In genomic region chr5:50702615-50703325, GRCh38 we compare ENCODE assay signal across 12 cellular contexts. TPM values are rescaled to one million over a fixed set of nuclear protein-coding genes. Genes with fewer than 3 reads are reported as not detected.
A peak's percentile ranks its signal among the peaks of the same experiment; 100 is the strongest.
DNase-seq lines count a peak whose midpoint lies in the region; ATAC-seq, FAIRE-seq and TF ChIP-seq lines count a peak whose summit lies in the region.
"Had no signal": no experiment of that assay in that cellular context is flagged by ENCODE, and none has a peak within 500 bp of the region (broad histone marks: within the 10 kb centered on the region; RNA-seq: fewer than 3 reads in every experiment).

No MANE protein-coding gene starts in this region.

- CTCF ChIA-PET in HepG2 (lab: Yijun Ruan, JAX; ENCODE audit: low intra/inter-chr PET ratio, low total read pairs): no interaction called here

- no peaks in the 10 kb centered on the region for H3K79me2 ChIP-seq in HepG2 (ENCODE audit: insufficient read depth, low read length)

- H2AFZ ChIP-seq in HepG2 (ENCODE audit: low read length): no peak overlapping the region

- TF ChIP-seq RAD21 in HepG2 (CRISPR knock-in tag; IDR thresholded peaks at IDR 0.05): no peak

- H3K36me3 ChIP-seq in HepG2 (replicated peaks in 1 of 2; ENCODE audit: control insufficient read depth in 1 of 2, insufficient read depth in 2 of 2, low read length in 2 of 2) (no peaks in the 10 kb centered on the region), right lobe of liver (no peaks in the 10 kb centered on the region), upper lobe of right lung (no peaks in the 10 kb centered on the region)
- H3K36me3 ChIP-seq: brain microvascular endothelial cell, lower lobe of right lung, ovary had no signal

- in situ Hi-C loops in HepG2 (cut with HindIII; ENCODE audit: extremely low pct_ligation_motif_present, low pct_unique_long_range_greater_than_20kb): no loop called here

- H3K27ac ChIP-seq in HepG2 (ENCODE audit: extremely low read length, insufficient read depth, low read length) (no peak overlapping the region), right lobe of liver (no peak overlapping the region), upper lobe of right lung (no peak overlapping the region)
- H3K27ac ChIP-seq: brain microvascular endothelial cell, lower lobe of right lung, ovary had no signal

- H3K27me3 ChIP-seq in HepG2 (ENCODE audit: control insufficient read depth in 1 of 2, insufficient read depth in 2 of 2, low read length in 2 of 2) (no peaks in the 10 kb centered on the region), right lobe of liver (no peaks in the 10 kb centered on the region), upper lobe of right lung (no peaks in the 10 kb centered on the region)
- H3K27me3 ChIP-seq: brain microvascular endothelial cell had no signal

- H3K9me3 ChIP-seq in HepG2 (ENCODE audit: low read length) (no peaks in the 10 kb centered on the region), right lobe of liver (no peaks in the 10 kb centered on the region), upper lobe of right lung (no peaks in the 10 kb centered on the region)
- H3K9me3 ChIP-seq: lower lobe of right lung, ovary had no signal

- H3K4me1 ChIP-seq in HepG2 (ENCODE audit: insufficient read depth, low read length): no peaks in the 10 kb centered on the region
- no peaks in the 10 kb centered on the region for H3K4me1 ChIP-seq in right lobe of liver
- peaks cover 4% of the 10 kb centered on the region for H3K4me1 ChIP-seq in upper lobe of right lung

- H3K27ac Mint-ChIP-seq in activated naive CD8-positive, alpha-beta T cell: peak overlapping the region; percentile 96

- intact Hi-C loops in HepG2 (cut with micrococcal nuclease; ENCODE audit: unreplicated experiment): no loop called here
- intact Hi-C loops in right lobe of liver (cut with DNase I): no loop called here
- intact Hi-C loops in upper lobe of right lung (cut with DNase I): no loop called here

- FAIRE-seq in HepG2 (lab: Jason Lieb, UNC): no peak

- H3K9ac ChIP-seq in HepG2 (ENCODE audit: insufficient read depth, low read depth, low read length): no peak overlapping the region

- no peak overlapping the region for H3K4me2 ChIP-seq in HepG2 (ENCODE audit: low read depth, low read length)

- H3K4me3 ChIP-seq in HepG2 (replicated peaks in 1 of 3; ENCODE audit: insufficient read depth in 1 of 3, low read depth in 2 of 3, low read length in 3 of 3) (no peak overlapping the region), right lobe of liver (no peak overlapping the region), upper lobe of right lung (no peak overlapping the region)
- H3K4me3 ChIP-seq: lower lobe of right lung, ovary had no signal

- no peak for TF ChIP-seq EP300 in HepG2 (IDR thresholded peaks at IDR 0.05; ENCODE audit: low read depth in 2 of 2, low read length in 2 of 2)
- no peak for TF ChIP-seq EP300 in HepG2 (CRISPR knock-in tag; IDR thresholded peaks at IDR 0.05; ENCODE audit: borderline replicate concordance)

- no peaks in the 10 kb centered on the region for H3K27me3 Mint-ChIP-seq in activated naive CD8-positive, alpha-beta T cell

- H3K36me3 Mint-ChIP-seq in activated naive CD8-positive, alpha-beta T cell: peaks cover 17% of the 10 kb centered on the region

- no peaks in the 10 kb centered on the region for H3K9me3 Mint-ChIP-seq in activated naive CD8-positive, alpha-beta T cell (ENCODE audit: low read depth)

- POLR2A ChIA-PET in HepG2 (lab: Yijun Ruan, JAX): no interaction called here

- no TSS peak for BruUV-seq in HepG2 (replicated peaks; lab: Mats Ljungman, UMichigan)

- H4K20me1 ChIP-seq in HepG2 (ENCODE audit: insufficient read depth, low read length): no peaks in the 10 kb centered on the region

- DNase-seq in HepG2 (ENCODE audit: low spot score) (no peak), right lobe of liver (no peak), MV-4-11 (lab: John Stamatoyannopoulos, UW) (peak; percentile 80), upper lobe of right lung (no peak)
- DNase-seq in stimulated activated CD4-positive, alpha-beta T cell treated with anti-CD3 and anti-CD28 coated beads, Interleukin-2, amount 100 ng/mL, for 48 hours: no peak
- DNase-seq in activated CD4-positive, alpha-beta T cell treated with anti-CD3 and anti-CD28 coated beads for 48 hours: no peak
- DNase-seq: brain microvascular endothelial cell, lower lobe of right lung, NCI-H146, ovary had no signal

- H3K4me3 Mint-ChIP-seq in activated naive CD8-positive, alpha-beta T cell: peak overlapping the region; percentile 55

- TF ChIP-seq CTCF in HepG2 (CRISPR knock-in tag; IDR thresholded peaks at IDR 0.05) (no peak), right lobe of liver (IDR thresholded peaks at IDR 0.05) (no peak), upper lobe of right lung (IDR thresholded peaks at IDR 0.05) (no peak)

- WGBS in HepG2 (ENCODE audit: low lambda C conversion rate): 13% methylated on average over 9 of the region's 9 CpGs
- WGBS in right lobe of liver (ENCODE audit: insufficient coverage, low coverage, low lambda C conversion rate, missing lambda C conversion rate): 71% methylated on average over 7 of the region's 9 CpGs

- TF ChIP-seq POLR2A in HepG2 (IDR thresholded peaks at IDR 0.05; ENCODE audit: insufficient read depth in 1 of 2, low read depth in 2 of 2, low read length in 2 of 2) (no peak), right lobe of liver (IDR thresholded peaks at IDR 0.05) (no peak)

- H3K4me1 Mint-ChIP-seq in activated naive CD8-positive, alpha-beta T cell (ENCODE audit: low read depth): peaks cover 87% of the 10 kb centered on the region

- ATAC-seq in HepG2 (no peak), right lobe of liver (no peak), upper lobe of right lung (peak; percentile 49), HG03520 (IDR thresholded peaks at IDR 0.05; ENCODE audit: unreplicated experiment) (no peak)

TF ChIP-seq in HepG2, 621 proteins besides CTCF, POLR2A, EP300 and RAD21:
- TF ChIP-seq MAFF (IDR thresholded peaks at IDR 0.05; ENCODE audit: low read depth, low read length) (peak; percentile 28; the same call in 1 of the 2 replicates), MTERF4 (CRISPR knock-in tag; IDR thresholded peaks at IDR 0.05) (no peak), REPIN1 (CRISPR knock-in tag; IDR thresholded peaks at IDR 0.05; ENCODE audit: borderline replicate concordance, low read depth) (no peak), SRSF4 (IDR thresholded peaks at IDR 0.05; ENCODE audit: low read depth, low read length, poor library complexity, severe bottlenecking) (no peak), MAFK (conservative IDR thresholded peaks at IDR 0.05 in 1 of 2, IDR thresholded peaks at IDR 0.05 in 1 of 2; ENCODE audit: low read length in 2 of 2) (peak in 1 of 2 experiments; percentile 70; a peak in 2 of 4 replicates)

RNA-seq across cellular contexts. Expression of gene PARP8, which starts 36.3 kb away (rescaled TPM):
- 0.08 and 0.29 TPM in 2 replicates for total RNA-seq in HepG2 (2016; rRNA removed; fragmentation: Illumina TruSeq; extraction: Trizol)
- 0.09 TPM in 1 of 2 replicates, not detected in the other for total RNA-seq in HepG2 (2016; cell fraction: cytosol; rRNA removed; fragmentation: Illumina TruSeq; extraction: Trizol; ENCODE audit: low read depth)
- not detected in 2 replicates for total RNA-seq in HepG2 (2016; cell fraction: insoluble cytoplasmic fraction; rRNA removed; fragmentation: Illumina TruSeq; extraction: Trizol)
- not detected in 2 replicates for total RNA-seq in HepG2 (2016; cell fraction: membrane; rRNA removed; fragmentation: Illumina TruSeq; extraction: Trizol)
- total RNA-seq in HepG2 (2016; cell fraction: nucleus; rRNA removed; fragmentation: Illumina TruSeq; extraction: Trizol): 0.56 and 1.4 TPM in 2 replicates
- 0.04 and 0.11 TPM in 2 replicates for polyA plus RNA-seq in HepG2 (2011; rRNA removed)
- polyA plus RNA-seq in HepG2 (2011; cell fraction: cytosol; rRNA removed): 0.01 TPM in 1 of 2 replicates, not detected in the other
- 0.19 and 0.21 TPM in 2 replicates for polyA plus RNA-seq in HepG2 (2011; cell fraction: nucleus; rRNA removed)
- polyA plus RNA-seq in HepG2 (2012): not detected in 2 replicates
- polyA plus RNA-seq in HepG2 (2016; cell fraction: cytosol; fragmentation: Illumina TruSeq; extraction: Trizol; ENCODE audit: low read depth): not detected in 2 replicates
- polyA plus RNA-seq in HepG2 (2016; cell fraction: insoluble cytoplasmic fraction; fragmentation: Illumina TruSeq; extraction: Trizol; ENCODE audit: low read depth): not detected in 2 replicates
- polyA plus RNA-seq in HepG2 (2016; cell fraction: membrane; fragmentation: Illumina TruSeq; extraction: Trizol; ENCODE audit: low read depth): not detected in 2 replicates
- not detected in 2 replicates for polyA plus RNA-seq in HepG2 (2016; cell fraction: nucleus; fragmentation: Illumina TruSeq; extraction: Trizol; ENCODE audit: insufficient read depth, low read depth)
- 4.1 TPM in 1 of 2 replicates, not detected in the other for polyA minus RNA-seq in HepG2 (2011; rRNA and poly(A)+ RNA removed; ENCODE audit: low replicate concordance)
- polyA minus RNA-seq in HepG2 (2011; cell fraction: cytosol; rRNA and poly(A)+ RNA removed): not detected in 2 replicates
- polyA minus RNA-seq in HepG2 (2011; cell fraction: nucleus; rRNA and poly(A)+ RNA removed): 0.52 and 0.62 TPM in 2 replicates
- total RNA-seq in right lobe of liver: 10 to 100 TPM in 3 of 6 experiments, 1 to 10 TPM in 3; 4.9 to 14.1 (median 10.1) TPM
- total RNA-seq in upper lobe of right lung: 52.3 TPM
